Comparison of ENCODE assay signal across 8 cellular contexts in genomic region chr6:30556964-30557682, GRCh38. TPM values are rescaled to one million over a fixed set of nuclear protein-coding genes. Genes with fewer than 3 reads are reported as not detected.
A peak's percentile ranks its signal among the peaks of the same experiment; 100 is the strongest.
DNase-seq lines count a peak whose midpoint lies in the region; ATAC-seq, FAIRE-seq and TF ChIP-seq lines count a peak whose summit lies in the region.

A gene with protein sequence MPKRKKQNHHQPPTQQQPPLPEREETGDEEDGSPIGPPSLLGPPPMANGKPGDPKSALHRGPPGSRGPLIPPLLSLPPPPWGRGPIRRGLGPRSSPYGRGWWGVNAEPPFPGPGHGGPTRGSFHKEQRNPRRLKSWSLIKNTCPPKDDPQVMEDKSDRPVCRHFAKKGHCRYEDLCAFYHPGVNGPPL (plus strand): TSS chr6:30557295. CDS start chr6:30557345, 50 bp downstream.

- H3K9ac ChIP-seq in BLaER1 (peak within 1 kb of the TSS; percentile 90), liver (ENCODE audit: low read depth in 1 of 2, low read length in 2 of 2) (peak within 1 kb of the TSS; percentile 71 to 85)

- TF ChIP-seq RAD21 in liver (IDR thresholded peaks at IDR 0.05): no peak

- H3K27me3 ChIP-seq in BLaER1 (no peaks in the 10 kb centered on the region), liver (ENCODE audit: control insufficient read depth in 4 of 4, insufficient read depth in 4 of 4, low read length in 3 of 4) (no peaks in the 10 kb centered on the region)

- H3K4me1 ChIP-seq in BLaER1: peaks cover 38% of the 10 kb centered on the region
- peaks cover 4 to 36% (median 23%) of the 10 kb centered on the region in 4 donors for H3K4me1 ChIP-seq in liver (ENCODE audit: control insufficient read depth in 4 of 4, insufficient read depth in 4 of 4, low read length in 3 of 4)

- peak within 1 kb of the TSS; percentile 90 for H3K4me2 ChIP-seq in BLaER1

- peak; percentile 62 for ATAC-seq in HG03439 (IDR thresholded peaks at IDR 0.05; ENCODE audit: unreplicated experiment)

- H4K20me1 ChIP-seq in BLaER1: peaks cover 54% of the 10 kb centered on the region; the same call in 1 of the 2 replicates

- under 1% methylated on average over 40 of the region's 40 CpGs for WGBS in liver

- peak; percentile 38 for DNase-seq in GM19239 (ENCODE audit: insufficient read length, low spot score)
- DNase-seq in NCI-H510A treated with DMSO at 0.1 percent for 48 hours (lab: John Stamatoyannopoulos, UW): peak; percentile 91
- DNase-seq in activated CD4-positive, alpha-beta T cell treated with anti-CD3 and anti-CD28 coated beads for 48 hours: peak; percentile 94
- peak; percentile 91 for DNase-seq in coronary artery (ENCODE audit: low spot score)
- peak; percentile 84 to 86 for DNase-seq in stimulated activated CD4-positive, alpha-beta T cell treated with anti-CD3 and anti-CD28 coated beads, Interleukin-4, amount 100 ng/mL, for 48 hours (ENCODE audit: low read depth in 2 of 2)

- TF ChIP-seq CTCF in coronary artery (IDR thresholded peaks at IDR 0.05): no peak
- no peak for TF ChIP-seq CTCF in liver (IDR thresholded peaks at IDR 0.05; ENCODE audit: low read depth, low read length, missing input control)

- H3K27ac ChIP-seq in BLaER1 (peak within 1 kb of the TSS; percentile 95), coronary artery (peak within 1 kb of the TSS; percentile 96 to 97), liver (ENCODE audit: low read depth in 1 of 2, low read length in 2 of 2) (peak within 1 kb of the TSS; percentile 99)

- no peak for FAIRE-seq in GM19239 (lab: Jason Lieb, UNC)

- H3K9me3 ChIP-seq in BLaER1 (no peaks in the 10 kb centered on the region), liver (ENCODE audit: control insufficient read depth in 4 of 4, low read length in 3 of 4) (no peaks in the 10 kb centered on the region)

- H3K36me3 ChIP-seq in BLaER1 (peaks cover 43% of the 10 kb centered on the region), liver (ENCODE audit: control insufficient read depth in 4 of 4, insufficient read depth in 3 of 4, low read depth in 1 of 4, low read length in 3 of 4) (peaks cover 0 to 19% (median 8%) of the 10 kb centered on the region in 4 donors)

- H3K4me3 ChIP-seq in BLaER1 (peak within 1 kb of the TSS; percentile 85), coronary artery (peak within 1 kb of the TSS; percentile 96), liver (ENCODE audit: low read depth in 1 of 3, low read length in 3 of 3) (peak within 1 kb of the TSS; percentile 85 to 98 (median 85))

TF ChIP-seq in liver, 16 proteins besides CTCF, POLR2A, EP300 and RAD21:
- TF ChIP-seq JUND (IDR thresholded peaks at IDR 0.05): no peak
- TF ChIP-seq GABPA (IDR thresholded peaks at IDR 0.05 in 1 of 2, conservative IDR thresholded peaks at IDR 0.05 in 1 of 2): peak; percentile 96 to 97
- no peak for TF ChIP-seq HNF4A (conservative IDR thresholded peaks at IDR 0.05)
- TF ChIP-seq HNF4G (IDR thresholded peaks at IDR 0.05): no peak
- no peak for TF ChIP-seq RXRA (IDR thresholded peaks at IDR 0.05)
- TF ChIP-seq EGR1 (IDR thresholded peaks at IDR 0.05; ENCODE audit: low read depth in 2 of 2): peak; percentile 19 to 68
- TF ChIP-seq FOXA2 (IDR thresholded peaks at IDR 0.05): peak; percentile 84
- TF ChIP-seq NR2F2 (IDR thresholded peaks at IDR 0.05): no peak
- no peak for TF ChIP-seq FOXA1 (IDR thresholded peaks at IDR 0.05)
- TF ChIP-seq YY1 (IDR thresholded peaks at IDR 0.05): peak; percentile 89
- TF ChIP-seq SP1 (IDR thresholded peaks at IDR 0.05): no peak
- peak; percentile 38 for TF ChIP-seq REST (IDR thresholded peaks at IDR 0.05)
- TF ChIP-seq ATF3 (IDR thresholded peaks at IDR 0.05): peak; percentile 2
- TF ChIP-seq ZBTB33 (IDR thresholded peaks at IDR 0.05): peak; percentile 79
- TF ChIP-seq MAX (IDR thresholded peaks at IDR 0.05): peak; percentile 56
- TF ChIP-seq TAF1 (conservative IDR thresholded peaks at IDR 0.05): peak; percentile 43

RNA-seq across cellular contexts. Expression of the gene that starts here (rescaled TPM):
- total RNA-seq in liver: 1 to 10 TPM; 2.1 to 2.3 TPM
- 1 to 10 TPM; 2.5 to 3.2 TPM for polyA plus RNA-seq in liver

Comparison
In these comparisons a context has a peak if more than half of its experiments do, and no peak if none do; other contexts are left out.
1. Peak in every context shown above with its lines: DNase-seq, ATAC-seq, H3K4me3 ChIP-seq and H3K27ac ChIP-seq.
2. DNase-seq: peak in every context shown above with its lines; median percentile 94 in activated CD4-positive, alpha-beta T cell treated with anti-CD3 and anti-CD28 coated beads for 48 hours; 91 in NCI-H510A treated with DMSO at 0.1 percent for 48 hours; 91 in coronary artery; 85 in stimulated activated CD4-positive, alpha-beta T cell treated with anti-CD3 and anti-CD28 coated beads, Interleukin-4, amount 100 ng/mL, for 48 hours; 38 in GM19239.